18 cellular contexts compared by ENCODE assay signal in genomic region chr5:96546120-96546519, GRCh38.
"Had no signal": no experiment of that assay in that cellular context is flagged by ENCODE, and none has a peak within 500 bp of the region (broad histone marks: within the 10 kb centered on the region; RNA-seq: fewer than 3 reads in every experiment).

No MANE protein-coding gene starts in this region.

- H3K4me1 Mint-ChIP-seq: neural progenitor cell had no signal

- H3K36me3 Mint-ChIP-seq: neural progenitor cell had no signal

- H3K27ac Mint-ChIP-seq: natural killer cell treated with Interleukin-12 subunit alpha and Interleukin-12 subunit beta and Interleukin-15 and Interleukin-18, amount 100 ng/mL, for 72 hours; neural progenitor cell; stimulated activated naive CD8-positive, alpha-beta T cell treated with anti-CD3 and anti-CD28 coated beads, Interleukin-15, Interleukin-2, amounts not matched to agents 100 ng/mL and 50 ng/mL, for 24 hours had no signal

- H3K4me3 Mint-ChIP-seq: natural killer cell treated with Interleukin-12 subunit alpha and Interleukin-12 subunit beta and Interleukin-15 and Interleukin-18, amount 100 ng/mL, for 72 hours; neural progenitor cell; stimulated activated naive CD8-positive, alpha-beta T cell treated with anti-CD3 and anti-CD28 coated beads, Interleukin-15, Interleukin-2, amounts not matched to agents 100 ng/mL and 50 ng/mL, for 24 hours had no signal

- ATAC-seq: lower lobe of right lung; natural killer cell treated with Interleukin-12 subunit alpha and Interleukin-12 subunit beta and Interleukin-15 and Interleukin-18, amount 100 ng/mL, for 72 hours; right cardiac atrium; upper lobe of right lung had no signal

- H3K9me3 Mint-ChIP-seq: natural killer cell treated with Interleukin-12 subunit alpha and Interleukin-12 subunit beta and Interleukin-15 and Interleukin-18, amount 100 ng/mL, for 72 hours; stimulated activated naive CD8-positive, alpha-beta T cell treated with anti-CD3 and anti-CD28 coated beads, Interleukin-15, Interleukin-2, amounts not matched to agents 100 ng/mL and 50 ng/mL, for 24 hours had no signal

- DNase-seq: dermis blood vessel endothelial cell; glutamatergic neuron; islet precursor cell; left ventricle myocardium inferior; lower lobe of right lung; mesenchymal stem cell; midbrain; nucleus accumbens; ovary; right cardiac atrium; small intestine; stimulated activated CD4-positive, alpha-beta T cell treated with anti-CD3 and anti-CD28 coated beads, Interleukin-12 subunit alpha, Interleukin-12 subunit beta, amount 100 ng/mL, for 4 hours; stimulated activated CD4-positive, alpha-beta T cell treated with anti-CD3 and anti-CD28 coated beads, Interleukin-2, amount 100 ng/mL, for 48 hours; testis; upper lobe of right lung had no signal
